Comparison of ENCODE assay signal across 9 cellular contexts in genomic region chr16:53457670-53458069, GRCh38. TPM values are rescaled to one million over a fixed set of nuclear protein-coding genes. Genes with fewer than 3 reads are reported as not detected.
DNase-seq lines count a peak whose midpoint lies in the region; ATAC-seq, FAIRE-seq and TF ChIP-seq lines count a peak whose summit lies in the region.
"Had no signal": no experiment of that assay in that cellular context is flagged by ENCODE, and none has a peak within 500 bp of the region (broad histone marks: within the 10 kb centered on the region; RNA-seq: fewer than 3 reads in every experiment).

No MANE protein-coding gene starts in this region.

- intact Hi-C loops in tibial artery (cut with DNase I; ENCODE audit: low total_unique reads): no loop called here

- ATAC-seq in GM19372 (IDR thresholded peaks at IDR 0.05; ENCODE audit: low read depth, unreplicated experiment) (peak; percentile 99), HG03139 (IDR thresholded peaks at IDR 0.05; ENCODE audit: unreplicated experiment) (peak; percentile 100)

- peak; percentile 92 for DNase-seq in activated CD4-positive, alpha-beta T cell treated with anti-CD3 and anti-CD28 coated beads, Interleukin-2, amount 10 ng/mL, durations not matched to agents 7 days and 5 days
- peak; percentile 13 for DNase-seq in myocyte (ENCODE audit: low read depth)
- DNase-seq in tibial artery: no peak
- DNase-seq in NCI-H1092 treated with DMSO at 0.1 percent for 48 hours (lab: John Stamatoyannopoulos, UW): no peak
- DNase-seq in UCSD-AML1 (lab: John Stamatoyannopoulos, UW; ENCODE audit: unreplicated experiment): no peak
- DNase-seq in H54 (ENCODE audit: insufficient read length, low spot score): no peak

- no peak for TF ChIP-seq CTCF in tibial artery (IDR thresholded peaks at IDR 0.05)

- POLR2A ChIA-PET in activated CD4-positive, alpha-beta T cell treated with anti-CD3 and anti-CD28 coated beads, Interleukin-2, amount 10 ng/mL, durations not matched to agents 7 days and 5 days (lab: Charles Lee): no interaction called here

- H3K27ac ChIP-seq in tibial artery: no peak overlapping the region

- H3K4me3 ChIP-seq in tibial artery: no peak overlapping the region

- H3K27ac Mint-ChIP-seq in activated CD4-positive, alpha-beta T cell treated with anti-CD3 and anti-CD28 coated beads, Interleukin-2, amount 10 ng/mL, durations not matched to agents 7 days and 5 days: peak overlapping the region; percentile 96

- H3K4me3 Mint-ChIP-seq in activated CD4-positive, alpha-beta T cell treated with anti-CD3 and anti-CD28 coated beads, Interleukin-2, amount 10 ng/mL, durations not matched to agents 7 days and 5 days: peak overlapping the region; percentile 73

- no peaks in the 10 kb centered on the region for H3K4me1 ChIP-seq in tibial artery

- peaks cover 89% of the 10 kb centered on the region for H3K4me1 Mint-ChIP-seq in activated CD4-positive, alpha-beta T cell treated with anti-CD3 and anti-CD28 coated beads, Interleukin-2, amount 10 ng/mL, durations not matched to agents 7 days and 5 days

- H3K36me3 ChIP-seq in tibial artery: peaks cover 88 to 95% (median 89%) of the 10 kb centered on the region in 3 donors

- peaks cover 92% of the 10 kb centered on the region for H3K36me3 Mint-ChIP-seq in activated CD4-positive, alpha-beta T cell treated with anti-CD3 and anti-CD28 coated beads, Interleukin-2, amount 10 ng/mL, durations not matched to agents 7 days and 5 days (ENCODE audit: low read depth)

- no peaks in the 10 kb centered on the region for H3K27me3 Mint-ChIP-seq in activated CD4-positive, alpha-beta T cell treated with anti-CD3 and anti-CD28 coated beads, Interleukin-2, amount 10 ng/mL, durations not matched to agents 7 days and 5 days

- no peak for FAIRE-seq in H54 (lab: Jason Lieb, UNC)
- FAIRE-seq: islet of Langerhans had no signal

- no peak for TF ChIP-seq POLR2A in H54 (IDR thresholded peaks at IDR 0.05; ENCODE audit: low read depth, low read length)

- H3K9me3 Mint-ChIP-seq in activated CD4-positive, alpha-beta T cell treated with anti-CD3 and anti-CD28 coated beads, Interleukin-2, amount 10 ng/mL, durations not matched to agents 7 days and 5 days: peaks cover 2% of the 10 kb centered on the region

- CTCF ChIA-PET in activated CD4-positive, alpha-beta T cell treated with anti-CD3 and anti-CD28 coated beads, Interleukin-2, amount 10 ng/mL, durations not matched to agents 7 days and 5 days (lab: Charles Lee): interaction anchor here (0.7 to 1.3 kb wide), 5 partner anchors 10 to 58 kb away, joined by 3 to 4 read pairs (median 3); no protein-coding TSS in a partner anchor

- H3K27me3 ChIP-seq in tibial artery: no peaks in the 10 kb centered on the region

- no peaks in the 10 kb centered on the region for H3K9me3 ChIP-seq in tibial artery

RNA-seq across cellular contexts. Expression of gene RBL2, which starts 23.4 kb away (rescaled TPM):
- 100 to 1,000 TPM; 178 to 188 TPM for total RNA-seq in activated CD4-positive, alpha-beta T cell treated with anti-CD3 and anti-CD28 coated beads, Interleukin-2, amount 10 ng/mL, durations not matched to agents 7 days and 5 days
- total RNA-seq in myocyte: 43.9 and 49.1 TPM in 2 replicates
- 20.9 TPM for polyA plus RNA-seq in myocyte (2012)

RNA-seq across cellular contexts. Expression of gene AKTIP, which starts 45.3 kb away (rescaled TPM):
- total RNA-seq in activated CD4-positive, alpha-beta T cell treated with anti-CD3 and anti-CD28 coated beads, Interleukin-2, amount 10 ng/mL, durations not matched to agents 7 days and 5 days: 10 to 100 TPM; 57.9 to 61.3 TPM
- 24.6 and 34.7 TPM in 2 replicates for total RNA-seq in myocyte
- polyA plus RNA-seq in myocyte (2012): 27.9 TPM

Comparison
In these comparisons a context has a peak if more than half of its experiments do, and no peak if none do; other contexts are left out.
1. DNase-seq: peak in activated CD4-positive, alpha-beta T cell treated with anti-CD3 and anti-CD28 coated beads, Interleukin-2, amount 10 ng/mL, durations not matched to agents 7 days and 5 days (single experiment) and myocyte (single experiment); none in tibial artery (0 of 2), NCI-H1092 treated with DMSO at 0.1 percent for 48 hours (single experiment), UCSD-AML1 (single experiment) and H54 (single experiment).